16 cellular contexts compared by ENCODE assay signal in genomic region chr6:121522771-121523386, GRCh38.
DNase-seq lines count a peak whose midpoint lies in the region; TF ChIP-seq lines count a peak whose summit lies in the region.
"Had no signal": no experiment of that assay in that cellular context is flagged by ENCODE, and none has a peak within 500 bp of the region (broad histone marks: within the 10 kb centered on the region; RNA-seq: fewer than 3 reads in every experiment).

No MANE protein-coding gene starts in this region.

- no peak overlapping the region for H3K4me2 ChIP-seq in Karpas-422 (ENCODE audit: low read depth, low read length, poor library complexity, severe bottlenecking)
- H3K4me2 ChIP-seq: KMS-11 had no signal

- DNase-seq in ELR (ENCODE audit: low read depth) (peak; percentile 61), adrenal gland (no peak), kidney tubule cell (ENCODE audit: low spot score) (peak; percentile 23), GM10248 (ENCODE audit: extremely low spot score) (no peak), putamen (ENCODE audit: low spot score) (no peak), Karpas-422 (no peak)
- DNase-seq in activated CD4-positive, alpha-beta T cell treated with anti-CD3 and anti-CD28 coated beads, Interleukin-2, amount 50 U/mL, for 1 hour = no peak
- DNase-seq: activated T-cell treated with anti-CD3 and anti-CD28 coated beads, Interleukin-2, amount 50 U/mL, for 1 hour; CD4-positive, alpha-beta memory T cell; central memory CD4-positive, alpha-beta T cell; NCI-H2171; stimulated activated naive CD4-positive, alpha-beta T cell had no signal

- CTCF ChIA-PET in GM10248 (lab: Yijun Ruan, JAX) = interaction anchor here (0.8 to 1.8 kb wide), 5 partner anchors 8 to 16 kb away, joined by 3 to 5 read pairs (median 4); no protein-coding TSS in a partner anchor

- H3K9me2 ChIP-seq in Karpas-422 (replicated peaks; ENCODE audit: insufficient read depth, low read length) = no peaks in the 10 kb centered on the region

- 60 to 66% (median 63%) methylated on average over 3 of the region's 3 CpGs for WGBS in adrenal gland, 4 donors

- H3K36me3 ChIP-seq in adrenal gland (replicated peaks in 1 of 2) (no peaks in the 10 kb centered on the region), Karpas-422 (ENCODE audit: insufficient read depth, low read length) (no peaks in the 10 kb centered on the region)

- H2AFZ ChIP-seq in Karpas-422 (ENCODE audit: low read length) = no peak overlapping the region

- no peaks in the 10 kb centered on the region for H4K20me1 ChIP-seq in Karpas-422 (ENCODE audit: insufficient read depth, low read depth, low read length)

- peak overlapping the region in 1 of 4 donors; percentile 32 for H3K4me3 ChIP-seq in adrenal gland
- H3K4me3 ChIP-seq in skin epidermis = no peak overlapping the region
- H3K4me3 ChIP-seq in Karpas-422 (ENCODE audit: low read length) = no peak overlapping the region

- intact Hi-C loops in adrenal gland (cut with DNase I) = no loop called here

- no peaks in the 10 kb centered on the region for H3K9me3 ChIP-seq in adrenal gland (replicated peaks in 1 of 3)
- no peaks in the 10 kb centered on the region for H3K9me3 ChIP-seq in Karpas-422 (ENCODE audit: low read length)

- H3K27me3 ChIP-seq in adrenal gland = no peaks in the 10 kb centered on the region
- no peaks in the 10 kb centered on the region for H3K27me3 ChIP-seq in Karpas-422 (ENCODE audit: low read length)

- H3K9ac ChIP-seq in Karpas-422 (ENCODE audit: low read length) = no peak overlapping the region
- H3K9ac ChIP-seq: KMS-11 had no signal

- TF ChIP-seq POLR2A in adrenal gland (IDR thresholded peaks at IDR 0.05) = no peak

- POLR2A ChIA-PET in GM10248 (lab: Yijun Ruan, JAX) = no interaction called here

- H3K79me2 ChIP-seq in Karpas-422 (ENCODE audit: low read length) = no peaks in the 10 kb centered on the region

- TF ChIP-seq CTCF in adrenal gland (IDR thresholded peaks at IDR 0.05) = no peak
- no peak for TF ChIP-seq CTCF in GM10248 (IDR thresholded peaks at IDR 0.05; ENCODE audit: control extremely low read depth, extremely low read depth, low read depth, missing control alignments)

- H3K4me1 ChIP-seq in adrenal gland (replicated peaks in 1 of 2) = peaks cover 5 to 14% of the 10 kb centered on the region in 2 donors
- no peaks in the 10 kb centered on the region for H3K4me1 ChIP-seq in Karpas-422 (ENCODE audit: low read length)

- H3K27ac ChIP-seq in adrenal gland (peak overlapping the region in 4 of 5 donors; percentile 41 to 87 (median 74)), skin epidermis (peak overlapping the region in 18 of 21 experiments; percentile 0 to 84 (median 62)), Karpas-422 (ENCODE audit: low read length) (no peak overlapping the region)
- H3K27ac ChIP-seq: KMS-11, RWPE1, VCaP had no signal

Comparison
In these comparisons a context has a peak if more than half of its experiments do, and no peak if none do; other contexts are left out.
1. DNase-seq: peak in ELR (single experiment) and kidney tubule cell (single experiment); none in adrenal gland (0 of 7), activated CD4-positive, alpha-beta T cell treated with anti-CD3 and anti-CD28 coated beads, Interleukin-2, amount 50 U/mL, for 1 hour (single experiment), GM10248 (single experiment), putamen (single experiment) and Karpas-422 (single experiment).